14 cellular contexts compared by ENCODE assay signal in genomic region chr6:116866281-116866871, GRCh38. TPM values are rescaled to one million over a fixed set of nuclear protein-coding genes. Genes with fewer than 3 reads are reported as not detected.
DNase-seq lines count a peak whose midpoint lies in the region; ATAC-seq and TF ChIP-seq lines count a peak whose summit lies in the region.
"Had no signal": no experiment of that assay in that cellular context is flagged by ENCODE, and none has a peak within 500 bp of the region (broad histone marks: within the 10 kb centered on the region; RNA-seq: fewer than 3 reads in every experiment).

No MANE protein-coding gene starts in this region.

- 88 to 89% (median 89%) methylated on average over 3 of the region's 3 CpGs for WGBS in ovary, 3 donors
- WGBS in esophagus squamous epithelium, 2 donors = 78 to 81% methylated on average over 3 of the region's 3 CpGs

- no peaks in the 10 kb centered on the region for H3K79me2 ChIP-seq in GM23338 (replicated peaks; ENCODE audit: insufficient read depth)

- H3K27me3 ChIP-seq in GM23338 (ENCODE audit: insufficient read depth) = no peaks in the 10 kb centered on the region
- H3K27me3 ChIP-seq in endocrine pancreas (ENCODE audit: control insufficient read depth, insufficient read depth, low read length) = no peaks in the 10 kb centered on the region
- H3K27me3 ChIP-seq in ovary = no peaks in the 10 kb centered on the region
- H3K27me3 ChIP-seq in esophagus squamous epithelium = no peaks in the 10 kb centered on the region

- TF ChIP-seq POLR2A in ovary (IDR thresholded peaks at IDR 0.05) = no peak
- no peak for TF ChIP-seq POLR2A in esophagus squamous epithelium (IDR thresholded peaks at IDR 0.05)

- H3K4me1 ChIP-seq in GM23338 (ENCODE audit: insufficient read depth) (peaks cover 10% of the 10 kb centered on the region), endocrine pancreas (ENCODE audit: control insufficient read depth, insufficient read depth, low read length) (peaks cover 23% of the 10 kb centered on the region), ovary (ENCODE audit: insufficient read depth) (no peaks in the 10 kb centered on the region), esophagus squamous epithelium (no peaks in the 10 kb centered on the region)

- no peaks in the 10 kb centered on the region for H3F3A ChIP-seq in GM23338 (replicated peaks; ENCODE audit: low read depth)

- H3K9me3 ChIP-seq in endocrine pancreas (ENCODE audit: control insufficient read depth, low read length) (peaks cover 2% of the 10 kb centered on the region), ovary (no peaks in the 10 kb centered on the region), esophagus squamous epithelium (no peaks in the 10 kb centered on the region)

- H3K9me2 ChIP-seq in GM23338 (ENCODE audit: insufficient read depth) = no peaks in the 10 kb centered on the region

- H3K9ac ChIP-seq in endocrine pancreas (ENCODE audit: control insufficient read depth, insufficient read depth, low read length) = no peak overlapping the region

- H3K27ac ChIP-seq in GM23338 (ENCODE audit: low read depth) (no peak overlapping the region), ovary (no peak overlapping the region), esophagus squamous epithelium (no peak overlapping the region)

- intact Hi-C loops in left colon (cut with DNase I, micrococcal nuclease) (no loop called here), ovary (cut with DNase I) (no loop called here), esophagus squamous epithelium (cut with DNase I) (no loop called here)

- peak overlapping the region; percentile 69 for H3K27ac Mint-ChIP-seq in GM23338

- peak; percentile 22 for DNase-seq in GM23338 (ENCODE audit: low spot score)
- no peak for DNase-seq in left colon
- DNase-seq in ovary = no peak
- no peak for DNase-seq in esophagus squamous epithelium (lab: John Stamatoyannopoulos, UW)
- no peak for DNase-seq in DMS 273 (lab: John Stamatoyannopoulos, UW; ENCODE audit: unreplicated experiment)
- DNase-seq: activated gamma-delta T cell treated with Interleukin-2 at 50 U/mL for 16 hours, COR-L47, mammary epithelial cell, NCI-H2029, Right ventricle myocardium superior had no signal

- no peaks in the 10 kb centered on the region for H3K9me3 Mint-ChIP-seq in GM23338

- no peaks in the 10 kb centered on the region for H3K36me3 Mint-ChIP-seq in GM23338 (ENCODE audit: low read depth)

- H3K4me1 Mint-ChIP-seq in GM23338 = peaks cover 9% of the 10 kb centered on the region

- ATAC-seq in GM18870 (IDR thresholded peaks at IDR 0.05; ENCODE audit: unreplicated experiment) = peak; percentile 91
- ATAC-seq in GM23338 = no peak
- ATAC-seq in HG03457 (IDR thresholded peaks at IDR 0.05; ENCODE audit: unreplicated experiment) = peak; percentile 71
- no peak for ATAC-seq in left colon
- ATAC-seq: activated CD4-positive, CD25-positive, alpha-beta regulatory T cell treated with anti-CD3 and anti-CD28 coated beads, Interleukin-2, amount 50 U/mL, for 24 hours had no signal

- peak overlapping the region; percentile 64; the same call in 1 of the 2 replicates for H2AFZ ChIP-seq in GM23338

- H3K27me3 Mint-ChIP-seq in GM23338 (ENCODE audit: insufficient read depth, low read depth, poor library complexity) = peaks cover 3% of the 10 kb centered on the region

- no peak for TF ChIP-seq EP300 in ovary (IDR thresholded peaks at IDR 0.05)

- TF ChIP-seq CTCF in GM23338 (conservative IDR thresholded peaks at IDR 0.05; ENCODE audit: low read depth in 2 of 2) (no peak), ovary (IDR thresholded peaks at IDR 0.05) (no peak), esophagus squamous epithelium (IDR thresholded peaks at IDR 0.05) (no peak)

- no peaks in the 10 kb centered on the region for H4K20me1 ChIP-seq in GM23338 (replicated peaks; ENCODE audit: insufficient read depth)

- no peak overlapping the region for H3K4me3 ChIP-seq in GM23338
- peak overlapping the region; percentile 69 for H3K4me3 ChIP-seq in endocrine pancreas (ENCODE audit: control insufficient read depth, insufficient read depth, low read length)
- no peak overlapping the region for H3K4me3 ChIP-seq in ovary
- H3K4me3 ChIP-seq in esophagus squamous epithelium = no peak overlapping the region

- H3K36me3 ChIP-seq in GM23338 (ENCODE audit: insufficient read depth) (no peaks in the 10 kb centered on the region), endocrine pancreas (ENCODE audit: control insufficient read depth, insufficient read depth, low read length) (no peaks in the 10 kb centered on the region), ovary (no peaks in the 10 kb centered on the region), esophagus squamous epithelium (no peaks in the 10 kb centered on the region)

- H3K4me2 ChIP-seq in GM23338 = no peak overlapping the region

- H3K4me3 Mint-ChIP-seq in GM23338 = no peak overlapping the region

TF ChIP-seq in GM23338, 12 proteins besides CTCF, POLR2A, EP300 and RAD21:
- no peak for TF ChIP-seq CREB1 (CRISPR knock-in tag; IDR thresholded peaks at IDR 0.05; ENCODE audit: low read depth)
- TF ChIP-seq ZNF331 (CRISPR knock-in tag; IDR thresholded peaks at IDR 0.05; ENCODE audit: low read depth) = no peak
- no peak for TF ChIP-seq STAT1 (IDR thresholded peaks at IDR 0.05; ENCODE audit: unreplicated experiment)
- no peak for TF ChIP-seq ZNF114 (CRISPR knock-in tag; IDR thresholded peaks at IDR 0.05)

RNA-seq across cellular contexts. Expression of gene RFX6, which starts 10.7 kb away (rescaled TPM):
- total RNA-seq in GM23338 (2014; rRNA removed; shearing (Covaris generic)) = 0.31 and 0.35 TPM in 2 replicates
- polyA plus RNA-seq in GM23338 (2016; fragmentation: Nextera tagmentation; extraction: Ambion mirVana) (not detected in 2 replicates), ovary (not detected)
- total RNA-seq in left colon (1 to 10 TPM; 1.3 to 1.5 TPM), ovary (not detected), esophagus squamous epithelium (not detected)
- total RNA-seq: mammary epithelial cell, Right ventricle myocardium superior had no signal
- polyA plus RNA-seq: mammary epithelial cell had no signal

RNA-seq across cellular contexts. Expression of gene GPRC6A, which starts 37.5 kb away (rescaled TPM):
- total RNA-seq in GM23338 (2014; rRNA removed; shearing (Covaris generic)) = 0.21 TPM in 1 of 2 replicates, not detected in the other
- 0.31 and 0.45 TPM in 2 replicates for polyA plus RNA-seq in GM23338 (2016; fragmentation: Nextera tagmentation; extraction: Ambion mirVana)
- not detected for total RNA-seq in left colon
- not detected for total RNA-seq in ovary
- not detected for polyA plus RNA-seq in ovary
- not detected for total RNA-seq in esophagus squamous epithelium
- total RNA-seq: mammary epithelial cell, Right ventricle myocardium superior had no signal
- polyA plus RNA-seq: mammary epithelial cell had no signal

Comparison
In these comparisons a context has a peak if more than half of its experiments do, and no peak if none do; other contexts are left out.
1. ATAC-seq: peak in GM18870 (single experiment) and HG03457 (single experiment); none in GM23338 (single experiment) and left colon (single experiment).